8 cellular contexts compared by ENCODE assay signal in genomic region chr21:33478182-33478581, GRCh38. TPM values are rescaled to one million over a fixed set of nuclear protein-coding genes. Genes with fewer than 3 reads are reported as not detected.
DNase-seq lines count a peak whose midpoint lies in the region; ATAC-seq and TF ChIP-seq lines count a peak whose summit lies in the region.

No MANE protein-coding gene starts in this region.

- no peak for DNase-seq in activated T-cell treated with anti-CD3 and anti-CD28 coated beads, Interleukin-2, amount 50 U/mL, for 4 hours
- DNase-seq in activated T-cell treated with anti-CD3 and anti-CD28 coated beads for 4 hours (no peak), right lobe of liver (no peak), thyroid gland (no peak), NCI-H446 (lab: John Stamatoyannopoulos, UW) (no peak), NCI-H1092 treated with DMSO at 0.1 percent for 48 hours (lab: John Stamatoyannopoulos, UW) (no peak)
- no peak for DNase-seq in activated naive CD8-positive, alpha-beta T cell treated with anti-CD3 and anti-CD28 coated beads, Interleukin-2, amount 50 U/mL, for 24 hours

- 39% methylated on average over 9 of the region's 9 CpGs for WGBS in right lobe of liver (ENCODE audit: insufficient coverage, low coverage, low lambda C conversion rate, missing lambda C conversion rate)
- 61% methylated on average over 9 of the region's 9 CpGs for WGBS in thyroid gland, 2 donors

- peak overlapping the region; percentile 90 for H3K4me3 Mint-ChIP-seq in activated T-cell treated with anti-CD3 and anti-CD28 coated beads, Interleukin-2, amount 50 U/mL, for 4 hours
- peak overlapping the region; percentile 89 for H3K4me3 Mint-ChIP-seq in activated naive CD8-positive, alpha-beta T cell treated with anti-CD3 and anti-CD28 coated beads, Interleukin-2, amount 50 U/mL, for 24 hours

- peak overlapping the region; percentile 8 for H3K27ac Mint-ChIP-seq in activated naive CD8-positive, alpha-beta T cell treated with anti-CD3 and anti-CD28 coated beads, Interleukin-2, amount 50 U/mL, for 24 hours

- intact Hi-C loops in right lobe of liver (cut with DNase I), result no loop called here
- intact Hi-C loops in thyroid gland (cut with DNase I), result no loop called here

- H3K4me3 ChIP-seq in right lobe of liver (peak overlapping the region; percentile 95 to 98 (median 97)), thyroid gland (replicated peaks in 1 of 3) (peak overlapping the region; percentile 57 to 77 (median 75))

- H3K27me3 Mint-ChIP-seq in activated T-cell treated with anti-CD3 and anti-CD28 coated beads, Interleukin-2, amount 50 U/mL, for 4 hours (ENCODE audit: low read depth), result no peaks in the 10 kb centered on the region
- H3K27me3 Mint-ChIP-seq in activated naive CD8-positive, alpha-beta T cell treated with anti-CD3 and anti-CD28 coated beads, Interleukin-2, amount 50 U/mL, for 24 hours, result no peaks in the 10 kb centered on the region

- no peaks in the 10 kb centered on the region for H3K36me3 ChIP-seq in right lobe of liver
- H3K36me3 ChIP-seq in thyroid gland, result no peaks in the 10 kb centered on the region

- TF ChIP-seq POLR2A in right lobe of liver (IDR thresholded peaks at IDR 0.05) (no peak), thyroid gland (IDR thresholded peaks at IDR 0.05) (no peak)

- peaks cover 21% of the 10 kb centered on the region for H3K4me1 Mint-ChIP-seq in activated T-cell treated with anti-CD3 and anti-CD28 coated beads, Interleukin-2, amount 50 U/mL, for 4 hours (ENCODE audit: low read depth)
- H3K4me1 Mint-ChIP-seq in activated naive CD8-positive, alpha-beta T cell treated with anti-CD3 and anti-CD28 coated beads, Interleukin-2, amount 50 U/mL, for 24 hours, result peaks cover 19% of the 10 kb centered on the region

- no peaks in the 10 kb centered on the region for H3K9me3 Mint-ChIP-seq in activated T-cell treated with anti-CD3 and anti-CD28 coated beads, Interleukin-2, amount 50 U/mL, for 4 hours
- H3K9me3 Mint-ChIP-seq in activated naive CD8-positive, alpha-beta T cell treated with anti-CD3 and anti-CD28 coated beads, Interleukin-2, amount 50 U/mL, for 24 hours, result no peaks in the 10 kb centered on the region

- H3K4me1 ChIP-seq in right lobe of liver (peaks cover 0 to 12% (median 0%) of the 10 kb centered on the region in 4 donors), thyroid gland (peaks cover 11 to 24% of the 10 kb centered on the region in 2 donors)

- no peak for ATAC-seq in activated T-cell treated with anti-CD3 and anti-CD28 coated beads, Interleukin-2, amount 50 U/mL, for 4 hours
- no peak for ATAC-seq in activated naive CD8-positive, alpha-beta T cell treated with anti-CD3 and anti-CD28 coated beads, Interleukin-2, amount 50 U/mL, for 24 hours
- ATAC-seq in right lobe of liver (no peak), GM21390 (IDR thresholded peaks at IDR 0.05; ENCODE audit: unreplicated experiment) (no peak)

- no peaks in the 10 kb centered on the region for H3K36me3 Mint-ChIP-seq in activated T-cell treated with anti-CD3 and anti-CD28 coated beads, Interleukin-2, amount 50 U/mL, for 4 hours (ENCODE audit: insufficient read depth)
- peaks cover 5% of the 10 kb centered on the region for H3K36me3 Mint-ChIP-seq in activated naive CD8-positive, alpha-beta T cell treated with anti-CD3 and anti-CD28 coated beads, Interleukin-2, amount 50 U/mL, for 24 hours (ENCODE audit: low read depth)

- H3K27ac ChIP-seq in right lobe of liver (no peak overlapping the region), thyroid gland (peak overlapping the region in 2 of 3 donors; percentile 95 to 96)

- H3K27me3 ChIP-seq in right lobe of liver (no peaks in the 10 kb centered on the region), thyroid gland (no peaks in the 10 kb centered on the region)

- H3K9me3 ChIP-seq in right lobe of liver, result no peaks in the 10 kb centered on the region
- H3K9me3 ChIP-seq in thyroid gland, result no peaks in the 10 kb centered on the region

- TF ChIP-seq CTCF in right lobe of liver (IDR thresholded peaks at IDR 0.05) (no peak), thyroid gland (IDR thresholded peaks at IDR 0.05) (no peak)

RNA-seq across cellular contexts. Expression of gene TMEM50B, which starts 1.6 kb away (rescaled TPM):
- total RNA-seq in activated T-cell treated with anti-CD3 and anti-CD28 coated beads, Interleukin-2, amount 50 U/mL, for 4 hours, result 10 to 100 TPM; 14.5 to 18.4 (median 16.9) TPM
- total RNA-seq in right lobe of liver (10 to 100 TPM; 13.0 to 35.4 (median 20.2) TPM), thyroid gland (100 to 1,000 TPM; 202 to 399 (median 295) TPM)

RNA-seq across cellular contexts. Expression of gene DNAJC28, which starts 13.3 kb away (rescaled TPM):
- under 1 TPM in 2 of 3 donors, not detected in 1; 0.11 to 0.16 TPM for total RNA-seq in activated T-cell treated with anti-CD3 and anti-CD28 coated beads, Interleukin-2, amount 50 U/mL, for 4 hours
- total RNA-seq in right lobe of liver, result 1 to 10 TPM; 1.7 to 2.7 (median 1.9) TPM
- total RNA-seq in thyroid gland, result 10 to 100 TPM in 1 of 4 donors, 1 to 10 TPM in 3; 5.6 to 12.3 (median 9.3) TPM

Comparison
In these comparisons a context has a peak if more than half of its experiments do, and no peak if none do; other contexts are left out.
1. H3K27ac ChIP-seq: peak in thyroid gland (2 of 3); none in right lobe of liver (0 of 3).
2. RNA of gene TMEM50B, which starts 1.6 kb away (total RNA-seq): 202 to 399 TPM in thyroid gland; 13.0 to 35.4 TPM in right lobe of liver and 14.5 to 18.4 TPM in activated T-cell treated with anti-CD3 and anti-CD28 coated beads, Interleukin-2, amount 50 U/mL, for 4 hours; every median in the first group is over 4 times any median in the second.